Comparison of ENCODE assay signal across 16 cellular contexts in the genomic region with DNA sequence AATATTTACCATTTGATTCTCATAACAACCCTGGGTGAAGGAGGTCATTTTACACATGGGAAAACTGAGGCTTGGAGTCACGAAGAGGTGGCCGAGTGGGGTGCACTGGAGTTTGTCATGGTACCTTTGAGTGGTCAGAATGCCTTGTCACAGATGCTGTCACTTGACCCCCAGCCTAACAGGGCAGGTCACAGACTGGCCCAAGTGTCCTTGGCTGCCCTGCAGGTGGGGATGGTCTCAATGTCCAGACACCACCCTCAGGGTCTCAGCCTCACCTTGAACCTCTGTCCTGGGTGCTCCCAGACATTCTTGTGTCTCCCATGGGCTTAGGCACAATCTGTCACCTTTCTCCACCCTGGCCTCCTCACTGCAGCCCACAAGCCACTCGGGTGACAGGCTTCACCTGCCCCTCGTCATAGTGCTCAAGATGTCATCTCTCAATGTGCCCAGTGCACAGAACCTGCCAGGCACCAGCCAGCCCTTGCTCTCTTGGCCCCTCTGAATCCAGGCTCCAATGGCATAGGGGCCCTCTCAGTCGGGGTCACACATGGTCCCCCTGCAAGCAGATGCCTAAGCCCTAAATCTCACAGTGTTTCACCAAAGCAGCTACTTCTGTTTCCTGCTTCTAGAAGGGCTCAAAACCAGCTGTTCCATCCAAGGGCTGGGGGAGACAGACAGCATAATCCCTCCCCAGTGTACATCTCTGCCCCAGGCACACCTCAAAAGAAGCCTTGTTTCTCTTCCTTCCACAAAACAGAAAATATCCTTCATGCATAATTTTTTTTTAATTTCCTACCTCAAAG.
"Had no signal": no experiment of that assay in that cellular context is flagged by ENCODE, and none has a peak within 500 bp of the region (broad histone marks: within the 10 kb centered on the region; RNA-seq: fewer than 3 reads in every experiment).

No MANE protein-coding gene starts in this region.

- H3K27me3 ChIP-seq: body of pancreas, thyroid gland had no signal

- H3K27me3 Mint-ChIP-seq: progenitor cell of endocrine pancreas had no signal

- H3K9me3 ChIP-seq: body of pancreas, thyroid gland had no signal

- H3K27ac Mint-ChIP-seq: activated naive CD8-positive, alpha-beta T cell treated with anti-CD3 and anti-CD28 coated beads for 36 hours; effector memory CD8-positive, alpha-beta T cell; nephron; progenitor cell of endocrine pancreas; T-helper 1 cell treated with Interleukin-12 subunit alpha and Interleukin-12 subunit beta and Interleukin-4 antibody, amounts not matched to agents 30 μg/mL and 1 μg/mL, for 36 hours had no signal

- DNase-seq: activated CD4-positive, alpha-beta T cell treated with anti-CD3 and anti-CD28 coated beads, Interleukin-2, amount 50 U/mL, for 1 hour; activated CD4-positive, CD25-positive, alpha-beta regulatory T cell treated with anti-CD3 and anti-CD28 coated beads, Interleukin-2, amount 50 U/mL, for 72 hours; activated naive CD4-positive, alpha-beta T cell; activated naive CD8-positive, alpha-beta T cell treated with anti-CD3 and anti-CD28 coated beads for 36 hours; body of pancreas; caudate nucleus; effector memory CD8-positive, alpha-beta T cell; foreskin fibroblast; occipital lobe; small intestine; stimulated activated CD4-positive, alpha-beta T cell treated with anti-CD3 and anti-CD28 coated beads, Interleukin-15, amount 100 ng/mL, for 24 hours; stimulated activated CD4-positive, alpha-beta T cell treated with anti-CD3 and anti-CD28 coated beads, Interleukin-4, amount 100 ng/mL, for 1 hour; thyroid gland had no signal

- H3K4me3 ChIP-seq: body of pancreas, thyroid gland had no signal

- H3K27ac ChIP-seq: body of pancreas, thyroid gland had no signal

- H3K4me1 Mint-ChIP-seq: activated naive CD8-positive, alpha-beta T cell treated with anti-CD3 and anti-CD28 coated beads for 36 hours had no signal

- H3K4me3 Mint-ChIP-seq: activated naive CD8-positive, alpha-beta T cell treated with anti-CD3 and anti-CD28 coated beads for 36 hours; effector memory CD8-positive, alpha-beta T cell; nephron; T-helper 1 cell treated with Interleukin-12 subunit alpha and Interleukin-12 subunit beta and Interleukin-4 antibody, amounts not matched to agents 30 μg/mL and 1 μg/mL, for 36 hours had no signal

- H3K4me1 ChIP-seq: body of pancreas had no signal

- ATAC-seq: body of pancreas; effector memory CD8-positive, alpha-beta T cell had no signal

- H3K36me3 ChIP-seq: thyroid gland had no signal

- H3K9me3 Mint-ChIP-seq: activated naive CD8-positive, alpha-beta T cell treated with anti-CD3 and anti-CD28 coated beads for 36 hours; effector memory CD8-positive, alpha-beta T cell; nephron; T-helper 1 cell treated with Interleukin-12 subunit alpha and Interleukin-12 subunit beta and Interleukin-4 antibody, amounts not matched to agents 30 μg/mL and 1 μg/mL, for 36 hours had no signal

- H3K36me3 Mint-ChIP-seq: activated naive CD8-positive, alpha-beta T cell treated with anti-CD3 and anti-CD28 coated beads for 36 hours had no signal
